In the genomic region with DNA sequence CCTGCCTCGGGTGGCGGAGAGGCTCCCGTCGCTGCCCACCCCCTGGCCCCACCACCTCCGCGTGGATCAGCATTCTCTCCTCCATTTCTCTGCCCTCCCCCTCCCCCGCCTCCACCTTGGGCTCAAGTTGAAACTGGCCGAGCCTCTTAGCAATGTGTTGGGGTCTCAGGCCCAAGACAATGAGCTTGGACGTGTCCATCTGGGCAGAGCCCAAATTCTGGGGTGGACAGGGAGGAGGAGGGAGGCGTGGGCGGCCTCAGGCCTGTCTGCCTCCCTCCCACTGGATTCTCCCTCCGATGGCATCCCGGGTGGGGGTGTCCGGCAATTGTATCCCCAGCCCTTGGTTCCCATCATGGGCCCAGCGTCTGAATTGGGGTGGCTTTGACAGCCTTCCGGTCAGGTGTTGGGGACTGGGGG, we compare ENCODE assay signal across 2 cellular contexts.
TF ChIP-seq lines count a peak whose summit lies in the region.

No MANE protein-coding gene starts in this region.

TF ChIP-seq in SK-N-SH, 30 proteins besides CTCF, POLR2A, EP300 and RAD21 (continued from another document):
- TF ChIP-seq, protein P1, sequence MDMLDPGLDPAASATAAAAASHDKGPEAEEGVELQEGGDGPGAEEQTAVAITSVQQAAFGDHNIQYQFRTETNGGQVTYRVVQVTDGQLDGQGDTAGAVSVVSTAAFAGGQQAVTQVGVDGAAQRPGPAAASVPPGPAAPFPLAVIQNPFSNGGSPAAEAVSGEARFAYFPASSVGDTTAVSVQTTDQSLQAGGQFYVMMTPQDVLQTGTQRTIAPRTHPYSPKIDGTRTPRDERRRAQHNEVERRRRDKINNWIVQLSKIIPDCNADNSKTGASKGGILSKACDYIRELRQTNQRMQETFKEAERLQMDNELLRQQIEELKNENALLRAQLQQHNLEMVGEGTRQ (IDR thresholded peaks at IDR 0.05; ENCODE audit: borderline replicate concordance, low read depth, low read length), result no peak
- TF ChIP-seq ELF1 (IDR thresholded peaks at IDR 0.05) (no peak), YY1 (IDR thresholded peaks at IDR 0.05; ENCODE audit: low read depth) (no peak), NRF1 (IDR thresholded peaks at IDR 0.05; ENCODE audit: low read depth, low read length) (no peak), FOXJ3 (CRISPR knock-in tag; IDR thresholded peaks at IDR 0.05) (no peak), TEAD4 (IDR thresholded peaks at IDR 0.05; ENCODE audit: borderline replicate concordance, insufficient read depth) (no peak), RCOR1 (IDR thresholded peaks at IDR 0.05; ENCODE audit: low read length) (no peak), CHD2 (IDR thresholded peaks at IDR 0.05; ENCODE audit: low read length, partially characterized antibody) (no peak)
- TF ChIP-seq, protein P2, sequence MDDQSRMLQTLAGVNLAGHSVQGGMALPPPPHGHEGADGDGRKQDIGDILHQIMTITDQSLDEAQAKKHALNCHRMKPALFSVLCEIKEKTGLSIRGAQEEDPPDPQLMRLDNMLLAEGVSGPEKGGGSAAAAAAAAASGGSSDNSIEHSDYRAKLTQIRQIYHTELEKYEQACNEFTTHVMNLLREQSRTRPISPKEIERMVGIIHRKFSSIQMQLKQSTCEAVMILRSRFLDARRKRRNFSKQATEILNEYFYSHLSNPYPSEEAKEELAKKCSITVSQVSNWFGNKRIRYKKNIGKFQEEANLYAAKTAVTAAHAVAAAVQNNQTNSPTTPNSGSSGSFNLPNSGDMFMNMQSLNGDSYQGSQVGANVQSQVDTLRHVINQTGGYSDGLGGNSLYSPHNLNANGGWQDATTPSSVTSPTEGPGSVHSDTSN (IDR thresholded peaks at IDR 0.05), result no peak

TF ChIP-seq in SK-N-SH treated with all-trans-retinoic acid at 6 μM for 48 hours, 23 proteins besides CTCF, POLR2A, EP300 and RAD21 (continued from another document):
- no peak for TF ChIP-seq BACH2 (CRISPR knock-in tag; IDR thresholded peaks at IDR 0.05; ENCODE audit: borderline replicate concordance)
- no peak for TF ChIP-seq SNAI2 (CRISPR knock-in tag; IDR thresholded peaks at IDR 0.05)
- no peak for TF ChIP-seq ARNTL (CRISPR knock-in tag; IDR thresholded peaks at IDR 0.05; ENCODE audit: borderline replicate concordance, low read depth)
- TF ChIP-seq, protein P3, sequence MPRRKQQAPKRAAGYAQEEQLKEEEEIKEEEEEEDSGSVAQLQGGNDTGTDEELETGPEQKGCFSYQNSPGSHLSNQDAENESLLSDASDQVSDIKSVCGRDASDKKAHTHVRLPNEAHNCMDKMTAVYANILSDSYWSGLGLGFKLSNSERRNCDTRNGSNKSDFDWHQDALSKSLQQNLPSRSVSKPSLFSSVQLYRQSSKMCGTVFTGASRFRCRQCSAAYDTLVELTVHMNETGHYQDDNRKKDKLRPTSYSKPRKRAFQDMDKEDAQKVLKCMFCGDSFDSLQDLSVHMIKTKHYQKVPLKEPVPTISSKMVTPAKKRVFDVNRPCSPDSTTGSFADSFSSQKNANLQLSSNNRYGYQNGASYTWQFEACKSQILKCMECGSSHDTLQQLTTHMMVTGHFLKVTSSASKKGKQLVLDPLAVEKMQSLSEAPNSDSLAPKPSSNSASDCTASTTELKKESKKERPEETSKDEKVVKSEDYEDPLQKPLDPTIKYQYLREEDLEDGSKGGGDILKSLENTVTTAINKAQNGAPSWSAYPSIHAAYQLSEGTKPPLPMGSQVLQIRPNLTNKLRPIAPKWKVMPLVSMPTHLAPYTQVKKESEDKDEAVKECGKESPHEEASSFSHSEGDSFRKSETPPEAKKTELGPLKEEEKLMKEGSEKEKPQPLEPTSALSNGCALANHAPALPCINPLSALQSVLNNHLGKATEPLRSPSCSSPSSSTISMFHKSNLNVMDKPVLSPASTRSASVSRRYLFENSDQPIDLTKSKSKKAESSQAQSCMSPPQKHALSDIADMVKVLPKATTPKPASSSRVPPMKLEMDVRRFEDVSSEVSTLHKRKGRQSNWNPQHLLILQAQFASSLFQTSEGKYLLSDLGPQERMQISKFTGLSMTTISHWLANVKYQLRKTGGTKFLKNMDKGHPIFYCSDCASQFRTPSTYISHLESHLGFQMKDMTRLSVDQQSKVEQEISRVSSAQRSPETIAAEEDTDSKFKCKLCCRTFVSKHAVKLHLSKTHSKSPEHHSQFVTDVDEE (CRISPR knock-in tag; IDR thresholded peaks at IDR 0.05), result no peak
- no peak for TF ChIP-seq ZFP3 (CRISPR knock-in tag; IDR thresholded peaks at IDR 0.05)
- TF ChIP-seq, protein P4, sequence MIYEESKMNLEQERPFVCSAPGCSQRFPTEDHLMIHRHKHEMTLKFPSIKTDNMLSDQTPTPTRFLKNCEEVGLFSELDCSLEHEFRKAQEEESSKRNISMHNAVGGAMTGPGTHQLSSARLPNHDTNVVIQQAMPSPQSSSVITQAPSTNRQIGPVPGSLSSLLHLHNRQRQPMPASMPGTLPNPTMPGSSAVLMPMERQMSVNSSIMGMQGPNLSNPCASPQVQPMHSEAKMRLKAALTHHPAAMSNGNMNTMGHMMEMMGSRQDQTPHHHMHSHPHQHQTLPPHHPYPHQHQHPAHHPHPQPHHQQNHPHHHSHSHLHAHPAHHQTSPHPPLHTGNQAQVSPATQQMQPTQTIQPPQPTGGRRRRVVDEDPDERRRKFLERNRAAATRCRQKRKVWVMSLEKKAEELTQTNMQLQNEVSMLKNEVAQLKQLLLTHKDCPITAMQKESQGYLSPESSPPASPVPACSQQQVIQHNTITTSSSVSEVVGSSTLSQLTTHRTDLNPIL (CRISPR knock-in tag; IDR thresholded peaks at IDR 0.05; ENCODE audit: low read depth), result no peak
- no peak for TF ChIP-seq ZNF8 (CRISPR knock-in tag; IDR thresholded peaks at IDR 0.05)
- TF ChIP-seq, protein P5, sequence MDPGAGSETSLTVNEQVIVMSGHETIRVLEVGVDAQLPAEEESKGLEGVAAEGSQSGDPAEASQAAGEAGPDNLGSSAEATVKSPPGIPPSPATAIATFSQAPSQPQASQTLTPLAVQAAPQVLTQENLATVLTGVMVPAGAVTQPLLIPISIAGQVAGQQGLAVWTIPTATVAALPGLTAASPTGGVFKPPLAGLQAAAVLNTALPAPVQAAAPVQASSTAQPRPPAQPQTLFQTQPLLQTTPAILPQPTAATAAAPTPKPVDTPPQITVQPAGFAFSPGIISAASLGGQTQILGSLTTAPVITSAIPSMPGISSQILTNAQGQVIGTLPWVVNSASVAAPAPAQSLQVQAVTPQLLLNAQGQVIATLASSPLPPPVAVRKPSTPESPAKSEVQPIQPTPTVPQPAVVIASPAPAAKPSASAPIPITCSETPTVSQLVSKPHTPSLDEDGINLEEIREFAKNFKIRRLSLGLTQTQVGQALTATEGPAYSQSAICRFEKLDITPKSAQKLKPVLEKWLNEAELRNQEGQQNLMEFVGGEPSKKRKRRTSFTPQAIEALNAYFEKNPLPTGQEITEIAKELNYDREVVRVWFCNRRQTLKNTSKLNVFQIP (CRISPR knock-in tag; IDR thresholded peaks at IDR 0.05; ENCODE audit: borderline replicate concordance, low read depth), result no peak
- TF ChIP-seq, protein P6, sequence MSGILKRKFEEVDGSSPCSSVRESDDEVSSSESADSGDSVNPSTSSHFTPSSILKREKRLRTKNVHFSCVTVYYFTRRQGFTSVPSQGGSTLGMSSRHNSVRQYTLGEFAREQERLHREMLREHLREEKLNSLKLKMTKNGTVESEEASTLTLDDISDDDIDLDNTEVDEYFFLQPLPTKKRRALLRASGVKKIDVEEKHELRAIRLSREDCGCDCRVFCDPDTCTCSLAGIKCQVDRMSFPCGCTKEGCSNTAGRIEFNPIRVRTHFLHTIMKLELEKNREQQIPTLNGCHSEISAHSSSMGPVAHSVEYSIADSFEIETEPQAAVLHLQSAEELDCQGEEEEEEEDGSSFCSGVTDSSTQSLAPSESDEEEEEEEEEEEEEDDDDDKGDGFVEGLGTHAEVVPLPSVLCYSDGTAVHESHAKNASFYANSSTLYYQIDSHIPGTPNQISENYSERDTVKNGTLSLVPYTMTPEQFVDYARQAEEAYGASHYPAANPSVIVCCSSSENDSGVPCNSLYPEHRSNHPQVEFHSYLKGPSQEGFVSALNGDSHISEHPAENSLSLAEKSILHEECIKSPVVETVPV (CRISPR knock-in tag; IDR thresholded peaks at IDR 0.05), result no peak
- no peak for TF ChIP-seq OSR1 (CRISPR knock-in tag; IDR thresholded peaks at IDR 0.05)
- no peak for TF ChIP-seq ZC3H10 (CRISPR knock-in tag; IDR thresholded peaks at IDR 0.05)
- no peak for TF ChIP-seq TCF4 (CRISPR knock-in tag; IDR thresholded peaks at IDR 0.05; ENCODE audit: borderline replicate concordance)
